ENCODE assay signal across 20 cellular contexts in genomic region chr14:103308717-103309616, GRCh38.
"Had no signal": no experiment of that assay in that cellular context is flagged by ENCODE, and none has a peak within 500 bp of the region (broad histone marks: within the 10 kb centered on the region; RNA-seq: fewer than 3 reads in every experiment).

No MANE protein-coding gene starts in this region.

- H3K4me3 ChIP-seq: gastrocnemius medialis, heart right ventricle, left ventricle myocardium inferior, lower lobe of right lung, suprapubic skin, thyroid gland had no signal

- H3K36me3 ChIP-seq: gastrocnemius medialis, heart right ventricle, left ventricle myocardium inferior, lower lobe of right lung, neutrophil, suprapubic skin, thyroid gland had no signal

- H3K9me3 ChIP-seq: gastrocnemius medialis, left ventricle myocardium inferior, lower lobe of right lung, neutrophil, suprapubic skin, thyroid gland had no signal

- H3K4me1 ChIP-seq: gastrocnemius medialis, heart right ventricle, left ventricle myocardium inferior, lower lobe of right lung, suprapubic skin, thyroid gland had no signal

- H3K27ac ChIP-seq: gastrocnemius medialis, heart right ventricle, left ventricle myocardium inferior, lower lobe of right lung, neutrophil, suprapubic skin, thyroid gland had no signal

- FAIRE-seq: endometrium, small intestine, urothelium cell line had no signal

- ATAC-seq: gastrocnemius medialis; heart right ventricle; lower lobe of right lung; naive thymus-derived CD4-positive, alpha-beta T cell; right cardiac atrium; stimulated activated effector memory CD8-positive, alpha-beta T cell treated with anti-CD3 and anti-CD28 coated beads, Interleukin-12 subunit alpha, Interleukin-12 subunit beta, amount 100 ng/mL, for 72 hours; stimulated activated naive CD8-positive, alpha-beta T cell treated with anti-CD3 and anti-CD28 coated beads, Interleukin-15, Interleukin-2, amounts not matched to agents 100 U/mL and 50 U/mL, for 24 hours had no signal

- DNase-seq: cortex of kidney; effector memory CD4-positive, alpha-beta T cell; gastrocnemius medialis; heart right ventricle; islet precursor cell; left ventricle myocardium inferior; lower lobe of right lung; naive thymus-derived CD4-positive, alpha-beta T cell; nephron progenitor cell; right cardiac atrium; small intestine; stimulated activated CD4-positive, alpha-beta T cell treated with anti-CD3 and anti-CD28 coated beads, Interleukin-2, amount 100 ng/mL, for 48 hours; stimulated activated CD8-positive, alpha-beta memory T cell treated with anti-CD3 and anti-CD28 coated beads, Interleukin-4, amount 100 ng/mL, for 48 hours; stimulated activated naive CD8-positive, alpha-beta T cell treated with anti-CD3 and anti-CD28 coated beads, Interleukin-15, Interleukin-2, amounts not matched to agents 100 U/mL and 50 U/mL, for 24 hours; thyroid gland had no signal

- H3K27me3 ChIP-seq: gastrocnemius medialis, heart right ventricle, neutrophil, suprapubic skin, thyroid gland had no signal
